In the genomic region with DNA sequence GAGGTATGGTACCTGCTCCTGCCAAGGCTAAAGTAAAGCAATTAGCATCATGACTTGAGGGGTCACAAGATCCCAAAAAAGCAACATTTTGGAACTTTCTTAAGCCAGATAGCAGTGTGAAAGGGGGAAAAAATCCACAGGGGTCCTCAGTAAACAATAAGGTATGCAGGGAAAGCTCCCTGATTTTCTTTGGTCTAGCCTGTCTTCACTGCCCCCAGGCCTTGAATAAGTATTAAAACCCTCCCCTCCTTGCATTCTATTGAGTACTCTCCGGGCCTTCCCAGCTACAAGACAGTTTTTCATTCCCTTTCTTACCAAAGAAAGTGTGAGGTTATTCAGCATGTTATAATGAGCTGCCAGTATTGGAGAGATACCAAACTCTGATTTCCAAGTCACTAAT, we compare ENCODE assay signal across 1 cellular context.
TF ChIP-seq lines count a peak whose summit lies in the region.

No MANE protein-coding gene starts in this region.

TF ChIP-seq in GM23338, 12 proteins besides CTCF, POLR2A, EP300 and RAD21 (continued from another document):
- TF ChIP-seq, protein P1, sequence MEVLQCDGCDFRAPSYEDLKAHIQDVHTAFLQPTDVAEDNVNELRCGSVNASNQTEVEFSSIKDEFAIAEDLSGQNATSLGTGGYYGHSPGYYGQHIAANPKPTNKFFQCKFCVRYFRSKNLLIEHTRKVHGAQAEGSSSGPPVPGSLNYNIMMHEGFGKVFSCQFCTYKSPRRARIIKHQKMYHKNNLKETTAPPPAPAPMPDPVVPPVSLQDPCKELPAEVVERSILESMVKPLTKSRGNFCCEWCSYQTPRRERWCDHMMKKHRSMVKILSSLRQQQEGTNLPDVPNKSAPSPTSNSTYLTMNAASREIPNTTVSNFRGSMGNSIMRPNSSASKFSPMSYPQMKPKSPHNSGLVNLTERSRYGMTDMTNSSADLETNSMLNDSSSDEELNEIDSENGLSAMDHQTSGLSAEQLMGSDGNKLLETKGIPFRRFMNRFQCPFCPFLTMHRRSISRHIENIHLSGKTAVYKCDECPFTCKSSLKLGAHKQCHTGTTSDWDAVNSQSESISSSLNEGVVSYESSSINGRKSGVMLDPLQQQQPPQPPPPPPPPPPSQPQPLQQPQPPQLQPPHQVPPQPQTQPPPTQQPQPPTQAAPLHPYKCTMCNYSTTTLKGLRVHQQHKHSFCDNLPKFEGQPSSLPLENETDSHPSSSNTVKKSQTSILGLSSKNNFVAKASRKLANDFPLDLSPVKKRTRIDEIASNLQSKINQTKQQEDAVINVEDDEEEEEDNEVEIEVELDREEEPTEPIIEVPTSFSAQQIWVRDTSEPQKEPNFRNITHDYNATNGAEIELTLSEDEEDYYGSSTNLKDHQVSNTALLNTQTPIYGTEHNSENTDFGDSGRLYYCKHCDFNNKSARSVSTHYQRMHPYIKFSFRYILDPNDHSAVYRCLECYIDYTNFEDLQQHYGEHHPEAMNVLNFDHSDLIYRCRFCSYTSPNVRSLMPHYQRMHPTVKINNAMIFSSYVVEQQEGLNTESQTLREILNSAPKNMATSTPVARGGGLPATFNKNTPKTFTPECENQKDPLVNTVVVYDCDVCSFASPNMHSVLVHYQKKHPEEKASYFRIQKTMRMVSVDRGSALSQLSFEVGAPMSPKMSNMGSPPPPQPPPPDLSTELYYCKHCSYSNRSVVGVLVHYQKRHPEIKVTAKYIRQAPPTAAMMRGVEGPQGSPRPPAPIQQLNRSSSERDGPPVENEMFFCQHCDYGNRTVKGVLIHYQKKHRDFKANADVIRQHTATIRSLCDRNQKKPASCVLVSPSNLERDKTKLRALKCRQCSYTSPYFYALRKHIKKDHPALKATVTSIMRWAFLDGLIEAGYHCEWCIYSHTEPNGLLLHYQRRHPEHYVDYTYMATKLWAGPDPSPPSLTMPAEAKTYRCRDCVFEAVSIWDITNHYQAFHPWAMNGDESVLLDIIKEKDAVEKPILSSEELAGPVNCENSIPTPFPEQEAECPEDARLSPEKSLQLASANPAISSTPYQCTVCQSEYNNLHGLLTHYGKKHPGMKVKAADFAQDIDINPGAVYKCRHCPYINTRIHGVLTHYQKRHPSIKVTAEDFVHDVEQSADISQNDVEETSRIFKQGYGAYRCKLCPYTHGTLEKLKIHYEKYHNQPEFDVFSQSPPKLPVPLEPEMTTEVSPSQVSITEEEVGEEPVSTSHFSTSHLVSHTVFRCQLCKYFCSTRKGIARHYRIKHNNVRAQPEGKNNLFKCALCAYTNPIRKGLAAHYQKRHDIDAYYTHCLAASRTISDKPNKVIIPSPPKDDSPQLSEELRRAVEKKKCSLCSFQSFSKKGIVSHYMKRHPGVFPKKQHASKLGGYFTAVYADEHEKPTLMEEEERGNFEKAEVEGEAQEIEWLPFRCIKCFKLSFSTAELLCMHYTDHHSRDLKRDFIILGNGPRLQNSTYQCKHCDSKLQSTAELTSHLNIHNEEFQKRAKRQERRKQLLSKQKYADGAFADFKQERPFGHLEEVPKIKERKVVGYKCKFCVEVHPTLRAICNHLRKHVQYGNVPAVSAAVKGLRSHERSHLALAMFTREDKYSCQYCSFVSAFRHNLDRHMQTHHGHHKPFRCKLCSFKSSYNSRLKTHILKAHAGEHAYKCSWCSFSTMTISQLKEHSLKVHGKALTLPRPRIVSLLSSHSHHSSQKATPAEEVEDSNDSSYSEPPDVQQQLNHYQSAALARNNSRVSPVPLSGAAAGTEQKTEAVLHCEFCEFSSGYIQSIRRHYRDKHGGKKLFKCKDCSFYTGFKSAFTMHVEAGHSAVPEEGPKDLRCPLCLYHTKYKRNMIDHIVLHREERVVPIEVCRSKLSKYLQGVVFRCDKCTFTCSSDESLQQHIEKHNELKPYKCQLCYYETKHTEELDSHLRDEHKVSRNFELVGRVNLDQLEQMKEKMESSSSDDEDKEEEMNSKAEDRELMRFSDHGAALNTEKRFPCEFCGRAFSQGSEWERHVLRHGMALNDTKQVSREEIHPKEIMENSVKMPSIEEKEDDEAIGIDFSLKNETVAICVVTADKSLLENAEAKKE (CRISPR knock-in tag; IDR thresholded peaks at IDR 0.05), result no peak
- TF ChIP-seq EZH2phosphoT487 (IDR thresholded peaks at IDR 0.05; ENCODE audit: unreplicated experiment) (no peak), CREB1 (CRISPR knock-in tag; IDR thresholded peaks at IDR 0.05; ENCODE audit: low read depth) (no peak), POLR2AphosphoS5 (IDR thresholded peaks at IDR 0.05; ENCODE audit: low read depth) (no peak), NANOG (IDR thresholded peaks at IDR 0.05; ENCODE audit: borderline replicate concordance) (no peak)
- TF ChIP-seq, protein P2, sequence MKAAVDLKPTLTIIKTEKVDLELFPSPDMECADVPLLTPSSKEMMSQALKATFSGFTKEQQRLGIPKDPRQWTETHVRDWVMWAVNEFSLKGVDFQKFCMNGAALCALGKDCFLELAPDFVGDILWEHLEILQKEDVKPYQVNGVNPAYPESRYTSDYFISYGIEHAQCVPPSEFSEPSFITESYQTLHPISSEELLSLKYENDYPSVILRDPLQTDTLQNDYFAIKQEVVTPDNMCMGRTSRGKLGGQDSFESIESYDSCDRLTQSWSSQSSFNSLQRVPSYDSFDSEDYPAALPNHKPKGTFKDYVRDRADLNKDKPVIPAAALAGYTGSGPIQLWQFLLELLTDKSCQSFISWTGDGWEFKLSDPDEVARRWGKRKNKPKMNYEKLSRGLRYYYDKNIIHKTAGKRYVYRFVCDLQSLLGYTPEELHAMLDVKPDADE (IDR thresholded peaks at IDR 0.05), result no peak
